In the genomic region with DNA sequence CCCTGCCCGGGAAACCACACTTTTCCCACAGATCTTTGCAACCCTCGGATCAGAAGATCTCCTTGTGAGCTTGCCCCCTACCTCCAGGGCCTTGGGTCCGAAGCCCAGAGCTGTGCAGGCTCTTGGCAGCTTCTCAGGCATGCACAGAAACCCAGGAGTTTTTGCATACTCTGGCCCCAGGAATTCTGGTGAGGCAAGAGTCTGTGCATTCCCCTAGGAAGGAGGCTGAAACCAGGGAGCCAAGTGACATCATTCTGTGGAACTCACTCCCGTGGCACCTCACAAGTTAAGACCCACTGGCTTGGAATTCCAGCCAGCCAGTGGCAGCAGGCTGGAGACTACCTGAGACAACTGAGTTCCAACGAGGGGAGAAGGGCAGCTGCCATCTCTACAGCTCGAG, we compare ENCODE assay signal across 1 cellular context.
TF ChIP-seq lines count a peak whose summit lies in the region.

No MANE protein-coding gene starts in this region.

TF ChIP-seq in HepG2, 621 proteins besides CTCF, POLR2A, EP300 and RAD21 (continued from another document):
- TF ChIP-seq ZBTB26 (CRISPR knock-in tag; IDR thresholded peaks at IDR 0.05; ENCODE audit: borderline replicate concordance) (no peak), ZNF296 (CRISPR knock-in tag; conservative IDR thresholded peaks at IDR 0.05) (no peak), ZNF317 (CRISPR knock-in tag; IDR thresholded peaks at IDR 0.05) (no peak), PTBP1 (IDR thresholded peaks at IDR 0.05; ENCODE audit: low read depth, low read length, poor library complexity, severe bottlenecking) (no peak)
